Comparison of ENCODE assay signal across 1 cellular context in the genomic region with DNA sequence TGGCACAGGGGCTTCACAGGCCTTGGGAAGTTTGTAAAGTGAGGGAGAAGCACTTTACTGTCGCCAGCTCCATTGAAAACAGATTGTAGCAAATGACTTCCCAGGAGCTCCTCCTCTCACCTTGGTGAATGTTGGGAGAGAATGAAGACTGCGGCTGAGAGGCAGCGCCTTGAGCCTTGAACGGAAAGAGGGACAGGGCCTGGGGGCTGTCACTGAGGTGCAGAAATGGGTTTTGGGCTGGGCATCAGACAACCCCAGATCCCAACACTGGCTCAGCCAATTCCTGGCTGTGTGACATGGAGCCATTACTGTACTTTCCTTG.
TF ChIP-seq lines count a peak whose summit lies in the region.

No MANE protein-coding gene starts in this region.

TF ChIP-seq in SK-N-SH treated with all-trans-retinoic acid at 6 μM for 48 hours, 23 proteins besides CTCF, POLR2A, EP300 and RAD21 (continued from another document):
- TF ChIP-seq, protein P1, sequence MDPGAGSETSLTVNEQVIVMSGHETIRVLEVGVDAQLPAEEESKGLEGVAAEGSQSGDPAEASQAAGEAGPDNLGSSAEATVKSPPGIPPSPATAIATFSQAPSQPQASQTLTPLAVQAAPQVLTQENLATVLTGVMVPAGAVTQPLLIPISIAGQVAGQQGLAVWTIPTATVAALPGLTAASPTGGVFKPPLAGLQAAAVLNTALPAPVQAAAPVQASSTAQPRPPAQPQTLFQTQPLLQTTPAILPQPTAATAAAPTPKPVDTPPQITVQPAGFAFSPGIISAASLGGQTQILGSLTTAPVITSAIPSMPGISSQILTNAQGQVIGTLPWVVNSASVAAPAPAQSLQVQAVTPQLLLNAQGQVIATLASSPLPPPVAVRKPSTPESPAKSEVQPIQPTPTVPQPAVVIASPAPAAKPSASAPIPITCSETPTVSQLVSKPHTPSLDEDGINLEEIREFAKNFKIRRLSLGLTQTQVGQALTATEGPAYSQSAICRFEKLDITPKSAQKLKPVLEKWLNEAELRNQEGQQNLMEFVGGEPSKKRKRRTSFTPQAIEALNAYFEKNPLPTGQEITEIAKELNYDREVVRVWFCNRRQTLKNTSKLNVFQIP (CRISPR knock-in tag; IDR thresholded peaks at IDR 0.05; ENCODE audit: borderline replicate concordance, low read depth): no peak
- no peak for TF ChIP-seq ZC3H10 (CRISPR knock-in tag; IDR thresholded peaks at IDR 0.05)
- no peak for TF ChIP-seq ZFP3 (CRISPR knock-in tag; IDR thresholded peaks at IDR 0.05)
- no peak for TF ChIP-seq ISL1 (CRISPR knock-in tag; IDR thresholded peaks at IDR 0.05)
- no peak for TF ChIP-seq TOX (CRISPR knock-in tag; IDR thresholded peaks at IDR 0.05; ENCODE audit: borderline replicate concordance)
- no peak for TF ChIP-seq PPARA (CRISPR knock-in tag; IDR thresholded peaks at IDR 0.05; ENCODE audit: borderline replicate concordance)
- TF ChIP-seq, protein P2, sequence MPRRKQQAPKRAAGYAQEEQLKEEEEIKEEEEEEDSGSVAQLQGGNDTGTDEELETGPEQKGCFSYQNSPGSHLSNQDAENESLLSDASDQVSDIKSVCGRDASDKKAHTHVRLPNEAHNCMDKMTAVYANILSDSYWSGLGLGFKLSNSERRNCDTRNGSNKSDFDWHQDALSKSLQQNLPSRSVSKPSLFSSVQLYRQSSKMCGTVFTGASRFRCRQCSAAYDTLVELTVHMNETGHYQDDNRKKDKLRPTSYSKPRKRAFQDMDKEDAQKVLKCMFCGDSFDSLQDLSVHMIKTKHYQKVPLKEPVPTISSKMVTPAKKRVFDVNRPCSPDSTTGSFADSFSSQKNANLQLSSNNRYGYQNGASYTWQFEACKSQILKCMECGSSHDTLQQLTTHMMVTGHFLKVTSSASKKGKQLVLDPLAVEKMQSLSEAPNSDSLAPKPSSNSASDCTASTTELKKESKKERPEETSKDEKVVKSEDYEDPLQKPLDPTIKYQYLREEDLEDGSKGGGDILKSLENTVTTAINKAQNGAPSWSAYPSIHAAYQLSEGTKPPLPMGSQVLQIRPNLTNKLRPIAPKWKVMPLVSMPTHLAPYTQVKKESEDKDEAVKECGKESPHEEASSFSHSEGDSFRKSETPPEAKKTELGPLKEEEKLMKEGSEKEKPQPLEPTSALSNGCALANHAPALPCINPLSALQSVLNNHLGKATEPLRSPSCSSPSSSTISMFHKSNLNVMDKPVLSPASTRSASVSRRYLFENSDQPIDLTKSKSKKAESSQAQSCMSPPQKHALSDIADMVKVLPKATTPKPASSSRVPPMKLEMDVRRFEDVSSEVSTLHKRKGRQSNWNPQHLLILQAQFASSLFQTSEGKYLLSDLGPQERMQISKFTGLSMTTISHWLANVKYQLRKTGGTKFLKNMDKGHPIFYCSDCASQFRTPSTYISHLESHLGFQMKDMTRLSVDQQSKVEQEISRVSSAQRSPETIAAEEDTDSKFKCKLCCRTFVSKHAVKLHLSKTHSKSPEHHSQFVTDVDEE (CRISPR knock-in tag; IDR thresholded peaks at IDR 0.05): no peak
- no peak for TF ChIP-seq BACH2 (CRISPR knock-in tag; IDR thresholded peaks at IDR 0.05; ENCODE audit: borderline replicate concordance)
- no peak for TF ChIP-seq ZNF565 (CRISPR knock-in tag; conservative IDR thresholded peaks at IDR 0.05; ENCODE audit: low read depth)
- no peak for TF ChIP-seq CSDC2 (CRISPR knock-in tag; IDR thresholded peaks at IDR 0.05)
- no peak for TF ChIP-seq ZNF8 (CRISPR knock-in tag; IDR thresholded peaks at IDR 0.05)
- no peak for TF ChIP-seq ARNTL (CRISPR knock-in tag; IDR thresholded peaks at IDR 0.05; ENCODE audit: borderline replicate concordance, low read depth)
- TF ChIP-seq RARB (CRISPR knock-in tag; IDR thresholded peaks at IDR 0.05): no peak
- TF ChIP-seq, protein P3, sequence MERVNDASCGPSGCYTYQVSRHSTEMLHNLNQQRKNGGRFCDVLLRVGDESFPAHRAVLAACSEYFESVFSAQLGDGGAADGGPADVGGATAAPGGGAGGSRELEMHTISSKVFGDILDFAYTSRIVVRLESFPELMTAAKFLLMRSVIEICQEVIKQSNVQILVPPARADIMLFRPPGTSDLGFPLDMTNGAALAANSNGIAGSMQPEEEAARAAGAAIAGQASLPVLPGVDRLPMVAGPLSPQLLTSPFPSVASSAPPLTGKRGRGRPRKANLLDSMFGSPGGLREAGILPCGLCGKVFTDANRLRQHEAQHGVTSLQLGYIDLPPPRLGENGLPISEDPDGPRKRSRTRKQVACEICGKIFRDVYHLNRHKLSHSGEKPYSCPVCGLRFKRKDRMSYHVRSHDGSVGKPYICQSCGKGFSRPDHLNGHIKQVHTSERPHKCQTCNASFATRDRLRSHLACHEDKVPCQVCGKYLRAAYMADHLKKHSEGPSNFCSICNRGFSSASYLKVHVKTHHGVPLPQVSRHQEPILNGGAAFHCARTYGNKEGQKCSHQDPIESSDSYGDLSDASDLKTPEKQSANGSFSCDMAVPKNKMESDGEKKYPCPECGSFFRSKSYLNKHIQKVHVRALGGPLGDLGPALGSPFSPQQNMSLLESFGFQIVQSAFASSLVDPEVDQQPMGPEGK (CRISPR knock-in tag; IDR thresholded peaks at IDR 0.05; ENCODE audit: borderline replicate concordance): no peak
